ENCODE assay signal across 31 cellular contexts in the genomic region with DNA sequence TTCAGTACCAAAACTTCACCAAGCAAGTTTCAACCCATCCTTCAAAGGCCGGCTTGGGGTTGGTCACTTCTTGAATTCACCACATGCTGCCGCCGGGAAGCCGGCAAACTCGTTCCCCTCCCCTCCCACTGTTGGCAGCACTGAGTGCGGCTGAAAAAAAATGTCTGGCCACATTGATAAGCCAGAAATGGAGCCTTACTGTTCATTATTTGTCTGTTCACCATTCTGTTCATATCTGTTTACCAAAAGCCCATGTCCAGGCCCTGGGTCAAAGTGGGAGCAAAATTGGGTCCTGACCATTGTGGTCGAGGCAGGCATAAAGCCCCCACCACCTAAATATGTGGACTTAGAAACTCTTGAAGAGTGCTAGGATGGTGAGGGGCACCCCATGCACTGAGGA. TPM values are rescaled to one million over a fixed set of nuclear protein-coding genes. Genes with fewer than 3 reads are reported as not detected.
A peak's percentile ranks its signal among the peaks of the same experiment; 100 is the strongest.
DNase-seq lines count a peak whose midpoint lies in the region; ATAC-seq, FAIRE-seq and TF ChIP-seq lines count a peak whose summit lies in the region.
"Had no signal": no experiment of that assay in that cellular context is flagged by ENCODE, and none has a peak within 500 bp of the region (broad histone marks: within the 10 kb centered on the region; RNA-seq: fewer than 3 reads in every experiment).

No MANE protein-coding gene starts in this region.

- H3K36me3 Mint-ChIP-seq in nephron progenitor cell (ENCODE audit: low read depth), result no peaks in the 10 kb centered on the region
- H3K36me3 Mint-ChIP-seq: activated CD4-positive, alpha-beta memory T cell treated with anti-CD3 and anti-CD28 coated beads for 36 hours; brain; CD8-positive, alpha-beta T cell; type B pancreatic cell had no signal

- H2AK5ac ChIP-seq in H1 (ENCODE audit: low read depth, low read length) (no peak overlapping the region), mesendoderm (ENCODE audit: low read length) (no peak overlapping the region)

- no peak overlapping the region for H3K14ac ChIP-seq in H1 (ENCODE audit: insufficient read length)

- H4K20me1 ChIP-seq in H1 (replicated peaks in 1 of 2; ENCODE audit: control insufficient read depth in 1 of 2, insufficient read depth in 2 of 2, low read length in 2 of 2), result peaks cover 0 to 1% of the 10 kb centered on the region in 2 experiments

- no peak overlapping the region for H3K23ac ChIP-seq in H1 (ENCODE audit: insufficient read length)
- H3K23ac ChIP-seq in mesendoderm (ENCODE audit: low read length), result no peak overlapping the region

- H3K56ac ChIP-seq in H1 (replicated peaks; ENCODE audit: insufficient read length, low read depth, low read length) (no peak overlapping the region), mesendoderm (ENCODE audit: low read length) (peak overlapping the region; percentile 1)

- H3K4me2 ChIP-seq in H1 (ENCODE audit: insufficient read depth in 1 of 2, low read depth in 2 of 2, low read length in 2 of 2) (no peak overlapping the region), mesendoderm (ENCODE audit: low read length) (no peak overlapping the region)

- CTCF ChIA-PET in H1 (lab: Charles Lee; ENCODE audit: partially characterized antibody), result interaction anchor here (1.0 to 7.6 kb wide), 5 partner anchors 8 to 45 kb away, joined by 3 to 74 read pairs (median 6); no protein-coding TSS in a partner anchor

- H3K79me1 ChIP-seq in H1 (ENCODE audit: low read depth, low read length) (no peaks in the 10 kb centered on the region), mesendoderm (ENCODE audit: low read length) (no peaks in the 10 kb centered on the region)

- peak; percentile 67 for DNase-seq in H7
- DNase-seq in RWPE2 (ENCODE audit: low spot score), result no peak
- no peak for DNase-seq in H1 (ENCODE audit: low read depth in 1 of 2, low spot score in 2 of 2)
- DNase-seq in mesendoderm, result no peak
- no peak for DNase-seq in middle frontal gyrus (ENCODE audit: extremely low spot score, low spot score)
- DNase-seq in nephron progenitor cell, result no peak
- no peak for DNase-seq in activated gamma-delta T cell (lab: John Stamatoyannopoulos, UW)
- DNase-seq in RKO (ENCODE audit: low spot score), result no peak
- DNase-seq: activated CD4-positive, alpha-beta memory T cell treated with anti-CD3 and anti-CD28 coated beads for 36 hours; activated naive CD4-positive, alpha-beta T cell treated with anti-CD3 and anti-CD28 coated beads for 36 hours; activated T-cell treated with anti-CD3 and anti-CD28 coated beads, Interleukin-2, amount 50 U/mL, for 72 hours; CD8-positive, alpha-beta T cell; DMS 273 treated with DMSO at 0.1 percent for 48 hours; HCEC 1CT; mesenchymal stem cell; NCI-H1436 treated with DMSO at 0.1 percent for 48 hours; NCI-H2081 treated with DMSO at 0.1 percent for 48 hours; NCI-H345; NCI-H774; SJCRH30; stimulated activated CD4-positive, alpha-beta T cell treated with anti-CD3 and anti-CD28 coated beads, Interleukin-4, amount 100 ng/mL, for 4 hours; substantia nigra had no signal

- H2AFZ ChIP-seq in H1 (ENCODE audit: low read length), result no peak overlapping the region

- FAIRE-seq in H1 (lab: Jason Lieb, UNC), result no peak
- FAIRE-seq: GM12878, islet of Langerhans, RCC 7860 had no signal

- peaks cover 52% of the 10 kb centered on the region for H3K4me1 Mint-ChIP-seq in nephron progenitor cell

- H3K9me3 ChIP-seq in RWPE2 (ENCODE audit: severe bottlenecking) (no peaks in the 10 kb centered on the region), H1 (ENCODE audit: insufficient read depth in 2 of 2, low read depth in 1 of 2, low read length in 1 of 2) (no peaks in the 10 kb centered on the region)
- H3K9me3 ChIP-seq: SJCRH30 had no signal

- H3K36me3 ChIP-seq in H7 (replicated peaks; ENCODE audit: control insufficient read depth, insufficient read depth, low read length) (no peaks in the 10 kb centered on the region), RWPE2 (ENCODE audit: low read depth) (no peaks in the 10 kb centered on the region), H1 (ENCODE audit: control insufficient read depth in 2 of 4, insufficient read depth in 4 of 4, low read length in 3 of 4) (no peaks in the 10 kb centered on the region), mesendoderm (ENCODE audit: control insufficient read depth, insufficient read depth, low read length) (no peaks in the 10 kb centered on the region)
- H3K36me3 ChIP-seq: SJCRH30 had no signal

- H3K9me3 Mint-ChIP-seq in nephron progenitor cell, result no peaks in the 10 kb centered on the region
- H3K9me3 Mint-ChIP-seq: activated CD4-positive, alpha-beta memory T cell treated with anti-CD3 and anti-CD28 coated beads for 36 hours; activated naive CD4-positive, alpha-beta T cell treated with anti-CD3 and anti-CD28 coated beads for 36 hours; activated T-cell treated with anti-CD3 and anti-CD28 coated beads, Interleukin-2, amount 50 U/mL, for 72 hours; CD8-positive, alpha-beta T cell; type B pancreatic cell had no signal

- H3K27ac Mint-ChIP-seq in nephron progenitor cell, result no peak overlapping the region
- H3K27ac Mint-ChIP-seq: activated CD4-positive, alpha-beta memory T cell treated with anti-CD3 and anti-CD28 coated beads for 36 hours; activated naive CD4-positive, alpha-beta T cell treated with anti-CD3 and anti-CD28 coated beads for 36 hours; activated T-cell treated with anti-CD3 and anti-CD28 coated beads, Interleukin-2, amount 50 U/mL, for 72 hours; progenitor cell of endocrine pancreas had no signal

- H3K27me3 ChIP-seq in H7 (ENCODE audit: control insufficient read depth, insufficient read depth, low read length) (no peaks in the 10 kb centered on the region), RWPE2 (ENCODE audit: insufficient read depth, poor library complexity, severe bottlenecking) (no peaks in the 10 kb centered on the region), H1 (replicated peaks in 1 of 4; ENCODE audit: control insufficient read depth in 3 of 4, extremely low read depth in 1 of 4, insufficient read depth in 3 of 4, low read length in 3 of 4) (no peaks in the 10 kb centered on the region), mesendoderm (ENCODE audit: insufficient read depth, low read length, poor library complexity) (no peaks in the 10 kb centered on the region)
- H3K27me3 ChIP-seq: dorsolateral prefrontal cortex had no signal

- H2BK120ac ChIP-seq in H1 (replicated peaks; ENCODE audit: low read depth, low read length) (no peak overlapping the region), mesendoderm (ENCODE audit: low read depth, low read length) (no peak overlapping the region)

- H3K4ac ChIP-seq in H1 (replicated peaks; ENCODE audit: insufficient read length, low read depth, low read length), result peak overlapping the region; percentile 87
- no peak overlapping the region for H3K4ac ChIP-seq in mesendoderm (ENCODE audit: low read depth, low read length)

- H4K5ac ChIP-seq in H1 (ENCODE audit: insufficient read length, low read depth, low read length) (no peak overlapping the region), mesendoderm (ENCODE audit: low read length) (no peak overlapping the region)

- no peaks in the 10 kb centered on the region for H3K23me2 ChIP-seq in H1 (ENCODE audit: low read depth, low read length)

- POLR2A ChIA-PET in H1 (lab: Charles Lee; ENCODE audit: partially characterized antibody), result no interaction called here

- no peak overlapping the region for H2BK20ac ChIP-seq in H1 (ENCODE audit: low read length)

- H2BK15ac ChIP-seq in H1 (ENCODE audit: low read length), result 0 out of 2 replicates have a peak overlapping the region, but pooled peaks have one; percentile 46
- no peak overlapping the region for H2BK15ac ChIP-seq in mesendoderm (replicated peaks; ENCODE audit: low read depth)

- H4K8ac ChIP-seq in H1 (ENCODE audit: extremely low read depth, insufficient read depth, low read length) (no peak overlapping the region), mesendoderm (ENCODE audit: low read depth, low read length) (no peak overlapping the region)

- H3K4me3 Mint-ChIP-seq in nephron progenitor cell, result no peak overlapping the region
- H3K4me3 Mint-ChIP-seq: activated CD4-positive, alpha-beta memory T cell treated with anti-CD3 and anti-CD28 coated beads for 36 hours; activated naive CD4-positive, alpha-beta T cell treated with anti-CD3 and anti-CD28 coated beads for 36 hours; activated T-cell treated with anti-CD3 and anti-CD28 coated beads, Interleukin-2, amount 50 U/mL, for 72 hours; brain; CD8-positive, alpha-beta T cell had no signal

- 83% methylated on average over 7 of the region's 7 CpGs; no CpG with 5 or more reads in 1 of the 2 experiments for WGBS in H1 (ENCODE audit: extremely low coverage in 1 of 2, insufficient coverage in 1 of 2, insufficient read length in 1 of 2, insufficient replicate concordance in 2 of 2, low coverage in 1 of 2, low lambda C conversion rate in 2 of 2, missing lambda C conversion rate in 1 of 2), 2 experiments
- WGBS in mesendoderm (ENCODE audit: extremely low coverage, insufficient coverage, low lambda C conversion rate), result no CpG with 5 or more reads among the region's 7 CpGs

- peak; percentile 27; the same call in 1 of the 3 replicates for ATAC-seq in RWPE2 (ENCODE audit: low read depth)
- ATAC-seq: activated CD4-positive, CD25-positive, alpha-beta regulatory T cell treated with anti-CD3 and anti-CD28 coated beads, Interleukin-2, amount 50 U/mL, for 24 hours; activated T-cell treated with anti-CD3 and anti-CD28 coated beads, Interleukin-2, amount 50 U/mL, for 72 hours; CD8-positive, alpha-beta T cell; GM12878; left lobe of liver had no signal

- peaks cover 15% of the 10 kb centered on the region for H3K27me3 Mint-ChIP-seq in nephron progenitor cell (ENCODE audit: low read depth, poor library complexity)
- H3K27me3 Mint-ChIP-seq: activated CD4-positive, alpha-beta memory T cell treated with anti-CD3 and anti-CD28 coated beads for 36 hours; progenitor cell of endocrine pancreas; type B pancreatic cell had no signal

- TF ChIP-seq RAD21 in H1 (IDR thresholded peaks at IDR 0.05 in 1 of 2, conservative IDR thresholded peaks at IDR 0.05 in 1 of 2; ENCODE audit: low read depth in 2 of 2, low read length in 2 of 2), result no peak

- H3K4me1 ChIP-seq in RWPE2 (ENCODE audit: insufficient read depth, poor library complexity, severe bottlenecking) (peaks cover 13% of the 10 kb centered on the region), H1 (replicated peaks in 1 of 4; ENCODE audit: control insufficient read depth in 3 of 4, insufficient read depth in 4 of 4, low read length in 3 of 4) (peaks cover 0 to 14% (median 9%) of the 10 kb centered on the region in 4 experiments; a peak in 6 of 7 replicates), mesendoderm (ENCODE audit: control insufficient read depth, low read depth, low read length) (peaks cover 11% of the 10 kb centered on the region)

- TF ChIP-seq CTCF in RWPE2 (IDR thresholded peaks at IDR 0.05; ENCODE audit: poor library complexity, severe bottlenecking), result no peak
- TF ChIP-seq CTCF in H1 (IDR thresholded peaks at IDR 0.05; ENCODE audit: control extremely low read depth in 1 of 3, insufficient read depth in 1 of 3, low read depth in 1 of 3, low read length in 3 of 3), result no peak
- TF ChIP-seq CTCF in nephron progenitor cell (IDR thresholded peaks at IDR 0.05), result no peak

- TF ChIP-seq POLR2A in H1 (IDR thresholded peaks at IDR 0.05; ENCODE audit: control extremely low read depth in 1 of 2, low read depth in 2 of 2, low read length in 2 of 2), result no peak

- no peak overlapping the region for H3K4me3 ChIP-seq in H7 (ENCODE audit: insufficient read depth, low read depth, low read length)
- H3K4me3 ChIP-seq in RWPE2 (ENCODE audit: severe bottlenecking), result no peak overlapping the region
- no peak overlapping the region for H3K4me3 ChIP-seq in H1 (ENCODE audit: extremely low read depth in 1 of 4, insufficient read depth in 2 of 4, low read depth in 3 of 4, low read length in 4 of 4)
- H3K4me3 ChIP-seq in mesendoderm (ENCODE audit: low read length), result no peak overlapping the region
- H3K4me3 ChIP-seq: dorsolateral prefrontal cortex, GM12878, SJCRH30 had no signal

- peak overlapping the region; percentile 62 for H4K91ac ChIP-seq in H1 (replicated peaks; ENCODE audit: insufficient read length, low read length)

- no peak overlapping the region for H3K18ac ChIP-seq in H1 (ENCODE audit: extremely low read depth, low read length)
- H3K18ac ChIP-seq in mesendoderm (ENCODE audit: low read length), result no peak overlapping the region

- H3K27ac ChIP-seq in RWPE2 (ENCODE audit: poor library complexity, severe bottlenecking), result no peak overlapping the region
- no peak overlapping the region for H3K27ac ChIP-seq in H1 (ENCODE audit: low read depth, low read length)
- no peak overlapping the region for H3K27ac ChIP-seq in mesendoderm (ENCODE audit: low read depth, low read length)
- H3K27ac ChIP-seq: SJCRH30 had no signal

- peak overlapping the region; percentile 68; the same call in 1 of the 2 replicates for H2BK12ac ChIP-seq in H1 (ENCODE audit: low read depth, low read length)

- H3K79me2 ChIP-seq in H1 (ENCODE audit: control insufficient read depth in 1 of 2, insufficient read depth in 2 of 2, low read length in 2 of 2) (no peaks in the 10 kb centered on the region), mesendoderm (ENCODE audit: control insufficient read depth, insufficient read depth, low read length) (no peaks in the 10 kb centered on the region)

- no peak overlapping the region for H2BK5ac ChIP-seq in H1 (ENCODE audit: low read depth, low read length)
- H2BK5ac ChIP-seq in mesendoderm (ENCODE audit: low read length), result no peak overlapping the region

- TF ChIP-seq EP300 in H1 (IDR thresholded peaks at IDR 0.05; ENCODE audit: borderline replicate concordance in 1 of 2, low read depth in 2 of 2, low read length in 2 of 2), result no peak

- no peak overlapping the region for H3K9ac ChIP-seq in H1 (replicated peaks in 1 of 4; ENCODE audit: extremely low read depth in 1 of 4, low read depth in 3 of 4, low read length in 3 of 4)
- no peak overlapping the region for H3K9ac ChIP-seq in mesendoderm (ENCODE audit: low read length)

RNA-seq across cellular contexts. Expression of a gene that starts 7.3 kb away (rescaled TPM):
- total RNA-seq in H7 (2014; rRNA removed; shearing (Covaris generic)), result 183 and 254 TPM in 2 replicates
- total RNA-seq in H1 (2021; fragmentation: NEBNext Ultra II Directional; extraction: Animal tissue kit (Norgen Biotek cat#: 25700)), result 846 and 878 TPM in 2 replicates
- polyA plus RNA-seq in H1 (2011; rRNA removed), result 207 and 339 TPM in 2 replicates
- 573 TPM for polyA plus RNA-seq in H1 (2011; cell fraction: cytosol; rRNA removed)
- 133 TPM for polyA plus RNA-seq in H1 (2011; cell fraction: nucleus; rRNA removed)
- polyA plus RNA-seq in H1 (2012, experiment 1 of 2), result 633 to 1,199 TPM (median 736 TPM) in 4 replicates
- 57.5 TPM for polyA plus RNA-seq in H1 (2012, experiment 2 of 2)
- 794 TPM for polyA plus RNA-seq in H1 (2013, experiment 1 of 2)
- polyA plus RNA-seq in H1 (2013, experiment 2 of 2), result 842 TPM
- 567 and 580 TPM in 2 replicates for polyA minus RNA-seq in H1 (2011; rRNA and poly(A)+ RNA removed)
- 1,082 TPM for polyA minus RNA-seq in H1 (2011; cell fraction: cytosol; rRNA and poly(A)+ RNA removed)
- polyA minus RNA-seq in H1 (2011; cell fraction: nucleus; rRNA and poly(A)+ RNA removed), result 248 TPM
- 1,232 TPM for polyA plus RNA-seq in mesendoderm (2013, experiment 1 of 2)
- polyA plus RNA-seq in mesendoderm (2013, experiment 2 of 2), result 1,230 TPM

RNA-seq across cellular contexts. Expression of a gene that starts 45.6 kb away (rescaled TPM):
- total RNA-seq in H7 (2014; rRNA removed; shearing (Covaris generic)), result 14.7 and 16.5 TPM in 2 replicates
- 26.6 and 26.7 TPM in 2 replicates for total RNA-seq in H1 (2021; fragmentation: NEBNext Ultra II Directional; extraction: Animal tissue kit (Norgen Biotek cat#: 25700))
- polyA plus RNA-seq in H1 (2011; rRNA removed), result 10.9 and 11.2 TPM in 2 replicates
- 14.2 TPM for polyA plus RNA-seq in H1 (2011; cell fraction: cytosol; rRNA removed)
- 14.9 TPM for polyA plus RNA-seq in H1 (2011; cell fraction: nucleus; rRNA removed)
- 15.3 to 17.9 TPM (median 15.8 TPM) in 4 replicates for polyA plus RNA-seq in H1 (2012, experiment 1 of 2)
- 4.0 TPM for polyA plus RNA-seq in H1 (2012, experiment 2 of 2)
- polyA plus RNA-seq in H1 (2013, experiment 1 of 2), result 13.7 TPM
- 13.7 TPM for polyA plus RNA-seq in H1 (2013, experiment 2 of 2)
- polyA minus RNA-seq in H1 (2011; rRNA and poly(A)+ RNA removed), result 35.7 and 35.9 TPM in 2 replicates
- 19.2 TPM for polyA minus RNA-seq in H1 (2011; cell fraction: cytosol; rRNA and poly(A)+ RNA removed)
- polyA minus RNA-seq in H1 (2011; cell fraction: nucleus; rRNA and poly(A)+ RNA removed), result 35.8 TPM
- polyA plus RNA-seq in mesendoderm (2013, experiment 1 of 2), result 15.4 TPM
- polyA plus RNA-seq in mesendoderm (2013, experiment 2 of 2), result 14.5 TPM
